Comparison of ENCODE assay signal across 1 cellular context in genomic region chr20:34562643-34563042, GRCh38.
TF ChIP-seq lines count a peak whose summit lies in the region.

No MANE protein-coding gene starts in this region.

TF ChIP-seq in SK-N-SH, 30 proteins besides CTCF, POLR2A, EP300 and RAD21 (continued from another document):
- TF ChIP-seq IRF3 (IDR thresholded peaks at IDR 0.05; ENCODE audit: low read depth, low read length) (no peak), SIN3A (IDR thresholded peaks at IDR 0.05; ENCODE audit: borderline replicate concordance, low read depth, low read length) (no peak), CHD2 (IDR thresholded peaks at IDR 0.05; ENCODE audit: low read length, partially characterized antibody) (no peak), MAX (IDR thresholded peaks at IDR 0.05; ENCODE audit: low read depth) (no peak), JUND (IDR thresholded peaks at IDR 0.05) (no peak), USF1 (IDR thresholded peaks at IDR 0.05; ENCODE audit: borderline replicate concordance, low read depth) (no peak), YY1 (IDR thresholded peaks at IDR 0.05; ENCODE audit: low read depth) (no peak)
